11 cellular contexts compared by ENCODE assay signal in genomic region chr2:226837334-226837733, GRCh38. TPM values are rescaled to one million over a fixed set of nuclear protein-coding genes. Genes with fewer than 3 reads are reported as not detected.
DNase-seq lines count a peak whose midpoint lies in the region; ATAC-seq and TF ChIP-seq lines count a peak whose summit lies in the region.
"Had no signal": no experiment of that assay in that cellular context is flagged by ENCODE, and none has a peak within 500 bp of the region (broad histone marks: within the 10 kb centered on the region; RNA-seq: fewer than 3 reads in every experiment).

No MANE protein-coding gene starts in this region.

- peak overlapping the region; percentile 99 for H3K27ac Mint-ChIP-seq in activated CD8-positive, alpha-beta T cell treated with anti-CD3 and anti-CD28 coated beads, Interleukin-2, amount 10 ng/mL, durations not matched to agents 7 days and 5 days
- H3K27ac Mint-ChIP-seq in immature natural killer cell = peak overlapping the region; percentile 98 to 100 (median 100)

- no peak for ATAC-seq in activated CD8-positive, alpha-beta T cell treated with anti-CD3 and anti-CD28 coated beads, Interleukin-2, amount 10 ng/mL, durations not matched to agents 7 days and 5 days
- ATAC-seq in upper lobe of right lung = no peak
- ATAC-seq in HG03175 (IDR thresholded peaks at IDR 0.05; ENCODE audit: unreplicated experiment) = no peak
- no peak for ATAC-seq in HG03139 (IDR thresholded peaks at IDR 0.05; ENCODE audit: unreplicated experiment)

- intact Hi-C loops in cardiac septum (cut with DNase I) = no loop called here
- intact Hi-C loops in upper lobe of right lung (cut with DNase I) = no loop called here

- H3K4me1 Mint-ChIP-seq in activated CD8-positive, alpha-beta T cell treated with anti-CD3 and anti-CD28 coated beads, Interleukin-2, amount 10 ng/mL, durations not matched to agents 7 days and 5 days (ENCODE audit: low read depth) = peaks cover 62% of the 10 kb centered on the region
- peaks cover 33 to 46% of the 10 kb centered on the region in 2 donors for H3K4me1 Mint-ChIP-seq in immature natural killer cell

- H3K27me3 Mint-ChIP-seq in activated CD8-positive, alpha-beta T cell treated with anti-CD3 and anti-CD28 coated beads, Interleukin-2, amount 10 ng/mL, durations not matched to agents 7 days and 5 days (ENCODE audit: low read depth) = no peaks in the 10 kb centered on the region
- H3K27me3 Mint-ChIP-seq in immature natural killer cell (ENCODE audit: low read depth in 3 of 3) = peaks cover 3 to 12% (median 8%) of the 10 kb centered on the region in 3 donors

- POLR2A ChIA-PET in activated CD8-positive, alpha-beta T cell treated with anti-CD3 and anti-CD28 coated beads, Interleukin-2, amount 10 ng/mL, durations not matched to agents 7 days and 5 days (lab: Charles Lee) = interaction anchor here (1.4 to 1.8 kb wide), 2 partner anchors 38 to 145 kb away, joined by 5 to 9 read pairs; partner anchors contain the start of gene IRS1

- TF ChIP-seq CTCF in cardiac muscle cell (IDR thresholded peaks at IDR 0.05; ENCODE audit: low read depth, low read length) = no peak
- no peak for TF ChIP-seq CTCF in upper lobe of right lung (IDR thresholded peaks at IDR 0.05)

- H3K4me3 Mint-ChIP-seq in activated CD8-positive, alpha-beta T cell treated with anti-CD3 and anti-CD28 coated beads, Interleukin-2, amount 10 ng/mL, durations not matched to agents 7 days and 5 days = peak overlapping the region; percentile 88
- H3K4me3 Mint-ChIP-seq in immature natural killer cell = peak overlapping the region; percentile 96 to 100 (median 97)

- no peaks in the 10 kb centered on the region for H3K36me3 ChIP-seq in cardiac muscle cell
- peaks cover 5% of the 10 kb centered on the region for H3K36me3 ChIP-seq in upper lobe of right lung

- H3K27me3 ChIP-seq in cardiac muscle cell (no peaks in the 10 kb centered on the region), upper lobe of right lung (no peaks in the 10 kb centered on the region)

- H3K36me3 Mint-ChIP-seq in activated CD8-positive, alpha-beta T cell treated with anti-CD3 and anti-CD28 coated beads, Interleukin-2, amount 10 ng/mL, durations not matched to agents 7 days and 5 days (ENCODE audit: low read depth) = peaks cover 55% of the 10 kb centered on the region
- peaks cover 0 to 4% (median under 1%) of the 10 kb centered on the region in 3 donors for H3K36me3 Mint-ChIP-seq in immature natural killer cell

- H3K9me3 ChIP-seq in cardiac muscle cell (ENCODE audit: low read depth) (no peaks in the 10 kb centered on the region), upper lobe of right lung (no peaks in the 10 kb centered on the region)

- no peak overlapping the region for H3K4me3 ChIP-seq in cardiac muscle cell
- H3K4me3 ChIP-seq in upper lobe of right lung = peak overlapping the region; percentile 81

- peak overlapping the region; percentile 94 for H3K27ac ChIP-seq in cardiac muscle cell
- H3K27ac ChIP-seq in upper lobe of right lung = no peak overlapping the region

- H3K4me1 ChIP-seq in cardiac muscle cell (ENCODE audit: low read depth) = peaks cover 5% of the 10 kb centered on the region
- H3K4me1 ChIP-seq in upper lobe of right lung = peaks cover 17% of the 10 kb centered on the region

- DNase-seq in cardiac muscle cell (ENCODE audit: low read depth in 1 of 2, low spot score in 1 of 2) = no peak
- DNase-seq in cardiac septum (ENCODE audit: low spot score) = no peak
- no peak for DNase-seq in activated CD8-positive, alpha-beta T cell treated with anti-CD3 and anti-CD28 coated beads, Interleukin-2, amount 10 ng/mL, durations not matched to agents 7 days and 5 days
- DNase-seq in immature natural killer cell = no peak
- no peak for DNase-seq in upper lobe of right lung
- no peak for DNase-seq in NAMALWA (ENCODE audit: low spot score)
- DNase-seq: amygdala; SHP77 treated with DMSO at 0.1 percent for 48 hours; stimulated activated CD4-positive, alpha-beta T cell treated with anti-CD3 and anti-CD28 coated beads, Interleukin-15, amount 100 ng/mL, for 24 hours had no signal

- H3K9me3 Mint-ChIP-seq in activated CD8-positive, alpha-beta T cell treated with anti-CD3 and anti-CD28 coated beads, Interleukin-2, amount 10 ng/mL, durations not matched to agents 7 days and 5 days (ENCODE audit: insufficient read depth) = peaks cover 3% of the 10 kb centered on the region
- H3K9me3 Mint-ChIP-seq in immature natural killer cell = no peaks in the 10 kb centered on the region

- CTCF ChIA-PET in activated CD8-positive, alpha-beta T cell treated with anti-CD3 and anti-CD28 coated beads, Interleukin-2, amount 10 ng/mL, durations not matched to agents 7 days and 5 days (lab: Charles Lee) = interaction anchor here (1.1 to 2.6 kb wide), 4 partner anchors 10 to 39 kb away, joined by 4 to 6 read pairs (median 5); no protein-coding TSS in a partner anchor

RNA-seq across cellular contexts. Expression of gene RHBDD1, which starts 1.5 kb away (rescaled TPM):
- total RNA-seq in cardiac muscle cell (3.6 and 6.3 TPM in 2 replicates), cardiac septum (40.6 TPM), upper lobe of right lung (38.4 TPM)
- polyA plus RNA-seq in cardiac muscle cell (12.9 and 17.8 TPM in 2 replicates), immature natural killer cell (10 to 100 TPM; 10.3 to 19.0 (median 11.2) TPM)
- 10 to 100 TPM; 23.4 to 29.5 TPM for total RNA-seq in activated CD8-positive, alpha-beta T cell treated with anti-CD3 and anti-CD28 coated beads, Interleukin-2, amount 10 ng/mL, durations not matched to agents 7 days and 5 days

RNA-seq across cellular contexts. Expression of gene IRS1, which starts 37.7 kb away (rescaled TPM):
- total RNA-seq in cardiac muscle cell (18.5 and 40.4 TPM in 2 replicates), cardiac septum (14.0 TPM), upper lobe of right lung (10.6 TPM)
- polyA plus RNA-seq in cardiac muscle cell (4.1 and 11.5 TPM in 2 replicates), immature natural killer cell (under 1 TPM in 1 of 3 donors, not detected in 2; 0.03 TPM)
- total RNA-seq in activated CD8-positive, alpha-beta T cell treated with anti-CD3 and anti-CD28 coated beads, Interleukin-2, amount 10 ng/mL, durations not matched to agents 7 days and 5 days = 1 to 10 TPM; 7.3 to 9.6 TPM
